8 cellular contexts compared by ENCODE assay signal in genomic region chr3:99872633-99873254, GRCh38. TPM values are rescaled to one million over a fixed set of nuclear protein-coding genes. Genes with fewer than 3 reads are reported as not detected.
A peak's percentile ranks its signal among the peaks of the same experiment; 100 is the strongest.
DNase-seq lines count a peak whose midpoint lies in the region; ATAC-seq and TF ChIP-seq lines count a peak whose summit lies in the region.

No MANE protein-coding gene starts in this region.

- H3K4me1 ChIP-seq in breast epithelium: no peaks in the 10 kb centered on the region
- H3K4me1 ChIP-seq in tibial artery: peaks cover 0 to 57% (median 28%) of the 10 kb centered on the region in 4 donors

- H3K27ac ChIP-seq in breast epithelium (peak overlapping the region; percentile 57 to 59), dorsolateral prefrontal cortex (peak overlapping the region in 8 of 59 donors; percentile 11 to 50 (median 29)), tibial artery (peak overlapping the region; percentile 96 to 97)

- no peak overlapping the region for H3K4me3 Mint-ChIP-seq in MCF 10A (ENCODE audit: unreplicated experiment)
- no peak overlapping the region for H3K4me3 Mint-ChIP-seq in naive thymus-derived CD8-positive, alpha-beta T cell

- H3K27me3 ChIP-seq in breast epithelium: no peaks in the 10 kb centered on the region
- H3K27me3 ChIP-seq in dorsolateral prefrontal cortex: no peaks in the 10 kb centered on the region
- no peaks in the 10 kb centered on the region for H3K27me3 ChIP-seq in tibial artery

- no peak for DNase-seq in breast epithelium (ENCODE audit: low spot score in 2 of 2)
- no peak for DNase-seq in MCF 10A (ENCODE audit: unreplicated experiment)
- no peak for DNase-seq in dorsolateral prefrontal cortex
- DNase-seq in tibial artery: no peak
- no peak for DNase-seq in naive thymus-derived CD8-positive, alpha-beta T cell
- no peak for DNase-seq in left colon
- DNase-seq in stimulated activated CD4-positive, alpha-beta T cell treated with anti-CD3 and anti-CD28 coated beads, Interleukin-2, amount 100 ng/mL, for 48 hours: no peak

- ATAC-seq in HG03159 (IDR thresholded peaks at IDR 0.05; ENCODE audit: unreplicated experiment): peak; percentile 47
- no peak for ATAC-seq in naive thymus-derived CD8-positive, alpha-beta T cell
- ATAC-seq in left colon: no peak

- no peaks in the 10 kb centered on the region for H3K9me3 Mint-ChIP-seq in MCF 10A (ENCODE audit: unreplicated experiment)
- H3K9me3 Mint-ChIP-seq in naive thymus-derived CD8-positive, alpha-beta T cell: no peaks in the 10 kb centered on the region

- no peaks in the 10 kb centered on the region for H3K9me3 ChIP-seq in breast epithelium
- H3K9me3 ChIP-seq in tibial artery: no peaks in the 10 kb centered on the region

- H3K36me3 ChIP-seq in breast epithelium (no peaks in the 10 kb centered on the region), tibial artery (peaks cover 0 to 10% (median 0%) of the 10 kb centered on the region in 3 donors)

- intact Hi-C loops in breast epithelium (cut with DNase I; ENCODE audit: low total_unique reads) (no loop called here), MCF 10A (cut with micrococcal nuclease) (no loop called here), dorsolateral prefrontal cortex (cut with DNase I) (no loop called here), tibial artery (cut with DNase I; ENCODE audit: low total_unique reads) (loop anchor here (2.0 kb wide), 1 partner anchor 54 kb away; no protein-coding TSS in a partner anchor), left colon (cut with DNase I, micrococcal nuclease) (no loop called here)

- H3K4me1 Mint-ChIP-seq in MCF 10A (ENCODE audit: insufficient read depth, unreplicated experiment): peaks cover 3% of the 10 kb centered on the region
- peaks cover 0 to 33% (median 14%) of the 10 kb centered on the region in 4 donors for H3K4me1 Mint-ChIP-seq in naive thymus-derived CD8-positive, alpha-beta T cell

- TF ChIP-seq CTCF in breast epithelium (IDR thresholded peaks at IDR 0.05): no peak
- TF ChIP-seq CTCF in MCF 10A (IDR thresholded peaks at IDR 0.05; ENCODE audit: unreplicated experiment): no peak
- no peak for TF ChIP-seq CTCF in dorsolateral prefrontal cortex (IDR thresholded peaks at IDR 0.05 in 54 of 56, conservative IDR thresholded peaks at IDR 0.05 in 2 of 56; ENCODE audit: low read depth in 1 of 56, partially characterized antibody in 56 of 56)
- no peak for TF ChIP-seq CTCF in tibial artery (IDR thresholded peaks at IDR 0.05)

- no peak for TF ChIP-seq POLR2A in breast epithelium (IDR thresholded peaks at IDR 0.05)

- H3K27ac Mint-ChIP-seq in MCF 10A (ENCODE audit: low read depth, unreplicated experiment): no peak overlapping the region
- peak overlapping the region in 1 of 10 donors; percentile 46 for H3K27ac Mint-ChIP-seq in naive thymus-derived CD8-positive, alpha-beta T cell

- CTCF ChIA-PET in MCF 10A (lab: Yijun Ruan, JAX): interaction anchor here (0.8 to 1.0 kb wide), 3 partner anchors 26 to 217 kb away, joined by 3 read pairs; no protein-coding TSS in a partner anchor

- no TSS peak for BruUV-seq in MCF 10A (replicated peaks; lab: Mats Ljungman, UMichigan)

- POLR2A ChIA-PET in MCF 10A (lab: Yijun Ruan, JAX): interaction anchor here (0.7 to 1.6 kb wide), 2 partner anchors 10 to 12 kb away, joined by 3 to 4 read pairs; no protein-coding TSS in a partner anchor
- POLR2A ChIA-PET in naive thymus-derived CD8-positive, alpha-beta T cell (lab: Charles Lee): no interaction called here

- H3K4me3 ChIP-seq in breast epithelium (peak overlapping the region; percentile 14 to 81 (median 73)), dorsolateral prefrontal cortex (peak overlapping the region in 38 of 59 donors; percentile 1 to 86 (median 74)), tibial artery (peak overlapping the region; percentile 74 to 87)

- no peaks in the 10 kb centered on the region for H3K27me3 Mint-ChIP-seq in MCF 10A (ENCODE audit: insufficient read depth, unreplicated experiment)
- peaks cover 0 to 2% (median 0%) of the 10 kb centered on the region in 5 donors for H3K27me3 Mint-ChIP-seq in naive thymus-derived CD8-positive, alpha-beta T cell

- no peaks in the 10 kb centered on the region for H3K36me3 Mint-ChIP-seq in MCF 10A (ENCODE audit: insufficient read depth, unreplicated experiment)
- peaks cover 0 to 5% (median 3%) of the 10 kb centered on the region in 3 donors for H3K36me3 Mint-ChIP-seq in naive thymus-derived CD8-positive, alpha-beta T cell

RNA-seq across cellular contexts. Expression of gene CMSS1, which starts 55.1 kb away (rescaled TPM):
- 10 to 100 TPM; 15.5 to 35.4 (median 16.1) TPM for total RNA-seq in breast epithelium
- 79.7 and 117 TPM in 2 replicates for total RNA-seq in MCF 10A (2022)
- 10 to 100 TPM; 13.7 to 69.0 (median 39.0) TPM for total RNA-seq in dorsolateral prefrontal cortex
- total RNA-seq in naive thymus-derived CD8-positive, alpha-beta T cell: 10 to 100 TPM; 18.9 to 20.2 TPM
- polyA plus RNA-seq in naive thymus-derived CD8-positive, alpha-beta T cell: 10 to 100 TPM; 29.7 to 32.4 (median 32.3) TPM
- 1 to 10 TPM; 8.2 to 9.5 TPM for total RNA-seq in left colon
